In genomic region chr9:18032636-18033035, GRCh38 we compare ENCODE assay signal across 10 cellular contexts.
"Had no signal": no experiment of that assay in that cellular context is flagged by ENCODE, and none has a peak within 500 bp of the region (broad histone marks: within the 10 kb centered on the region; RNA-seq: fewer than 3 reads in every experiment).

No MANE protein-coding gene starts in this region.

- ATAC-seq: GM23338, HCT116 had no signal

- FAIRE-seq: H54 had no signal

- H2AFZ ChIP-seq: GM23248, GM23338 had no signal

- H3K36me3 ChIP-seq: HAP-1 had no signal

- DNase-seq: GM23248, GOT3, H7, H9, HCEC 1CT, HFFc6 had no signal

- H3K4me3 ChIP-seq: GM23248, GM23338, HAP-1 had no signal

- H3K27ac ChIP-seq: GM23248 had no signal

- H3K4me2 ChIP-seq: GM23338 had no signal

- H3K9ac ChIP-seq: GM23248 had no signal

- H3K9me3 ChIP-seq: HAP-1 had no signal
